ENCODE assay signal across 1 cellular context in the genomic region with DNA sequence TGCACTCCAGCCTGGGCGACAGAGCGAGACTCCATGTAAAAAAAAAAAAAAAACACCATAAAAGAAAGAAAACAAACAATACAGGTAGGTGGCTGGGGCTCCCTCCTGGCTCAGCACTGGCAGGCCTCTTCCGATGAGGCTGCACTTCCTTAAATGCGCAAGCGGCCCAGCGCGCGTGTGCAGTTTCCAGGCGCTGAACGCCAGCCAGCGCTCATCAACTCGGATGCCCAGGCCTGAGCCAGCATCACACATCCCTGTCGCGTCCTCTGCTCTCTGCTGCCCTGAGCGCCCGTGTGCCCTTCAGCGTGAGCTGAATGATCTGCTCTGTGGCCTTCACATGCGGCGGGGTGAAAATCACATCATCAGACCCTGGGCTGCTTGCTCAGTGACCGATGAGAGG.
TF ChIP-seq lines count a peak whose summit lies in the region.

No MANE protein-coding gene starts in this region.

TF ChIP-seq in H1, 55 proteins besides CTCF, POLR2A, EP300 and RAD21:
- no peak for TF ChIP-seq TBP (IDR thresholded peaks at IDR 0.05; ENCODE audit: low read depth, low read length)
- no peak for TF ChIP-seq TCF12 (IDR thresholded peaks at IDR 0.05; ENCODE audit: low read depth, low read length)
- no peak for TF ChIP-seq BRCA1 (IDR thresholded peaks at IDR 0.05; ENCODE audit: low read depth, low read length)
- no peak for TF ChIP-seq CHD7 (IDR thresholded peaks at IDR 0.05; ENCODE audit: insufficient replicate concordance, low read length)
- TF ChIP-seq CEBPB (IDR thresholded peaks at IDR 0.05; ENCODE audit: low read depth, low read length), result no peak
- TF ChIP-seq BACH1 (IDR thresholded peaks at IDR 0.05; ENCODE audit: low read length), result no peak
